ENCODE assay signal across 21 cellular contexts in the genomic region with DNA sequence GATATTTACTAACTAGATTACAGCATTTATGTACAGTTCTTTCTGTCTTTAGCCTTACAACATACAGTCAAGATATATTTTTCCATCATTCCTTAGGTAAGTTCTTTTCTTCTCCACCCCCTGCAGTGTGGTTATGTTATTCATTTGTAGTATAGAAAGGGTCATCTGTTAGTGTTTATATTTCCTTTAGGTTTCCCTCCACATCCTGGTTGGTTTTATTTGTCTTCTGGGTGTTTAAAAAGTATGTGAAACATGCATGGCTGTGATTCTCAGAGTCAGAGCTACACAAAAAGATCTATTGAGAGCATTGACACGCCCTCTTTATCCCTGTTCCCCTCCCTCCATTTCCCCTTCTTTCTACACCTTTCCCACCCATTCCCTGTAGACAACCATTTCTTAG. TPM values are rescaled to one million over a fixed set of nuclear protein-coding genes. Genes with fewer than 3 reads are reported as not detected.
DNase-seq lines count a peak whose midpoint lies in the region; ATAC-seq, FAIRE-seq and TF ChIP-seq lines count a peak whose summit lies in the region.
"Had no signal": no experiment of that assay in that cellular context is flagged by ENCODE, and none has a peak within 500 bp of the region (broad histone marks: within the 10 kb centered on the region; RNA-seq: fewer than 3 reads in every experiment).

No MANE protein-coding gene starts in this region.

- TF ChIP-seq CTCF in mesothelial cell of epicardium (IDR thresholded peaks at IDR 0.05; ENCODE audit: unreplicated experiment): no peak
- TF ChIP-seq CTCF in CD4-positive, alpha-beta T cell (IDR thresholded peaks at IDR 0.05): no peak

- H3K36me3 Mint-ChIP-seq in mesothelial cell of epicardium: peaks cover 10% of the 10 kb centered on the region
- peaks cover 56% of the 10 kb centered on the region for H3K36me3 Mint-ChIP-seq in CD4-positive, alpha-beta T cell (ENCODE audit: low read depth)

- H3K27ac ChIP-seq in CD4-positive, alpha-beta T cell (ENCODE audit: low read depth, low read length): no peak overlapping the region
- H3K27ac ChIP-seq: adrenal gland, left lung, thoracic aorta had no signal

- DNase-seq in EH (ENCODE audit: low read depth) (peak; percentile 69), HTR-8/SVneo (ENCODE audit: insufficient read length, low spot score) (no peak), amniotic epithelial cell (ENCODE audit: low read depth) (peak; percentile 16), mesothelial cell of epicardium (ENCODE audit: low spot score in 2 of 2, unreplicated experiment in 2 of 2) (no peak), SHP77 treated with DMSO at 0.1 percent for 48 hours (lab: John Stamatoyannopoulos, UW) (no peak), HPDE6-E6E7 (ENCODE audit: extremely low spot score) (no peak)
- DNase-seq in CD4-positive, alpha-beta T cell: no peak
- DNase-seq: adrenal gland; caudate nucleus; CD4-positive, alpha-beta memory T cell; DMS79; effector CD4-positive, alpha-beta T cell; left lung; MM.1S; NCI-H146; NCI-H2171; NCI-H774 had no signal

- H3K4me1 Mint-ChIP-seq in mesothelial cell of epicardium: peaks cover 6% of the 10 kb centered on the region
- H3K4me1 Mint-ChIP-seq in CD4-positive, alpha-beta T cell (ENCODE audit: low read depth): peaks cover 6% of the 10 kb centered on the region

- H3K27me3 ChIP-seq in CD4-positive, alpha-beta T cell (ENCODE audit: control insufficient read depth, insufficient read depth, low read length): no peaks in the 10 kb centered on the region
- H3K27me3 ChIP-seq: adrenal gland, left lung had no signal

- POLR2A ChIA-PET in CD4-positive, alpha-beta T cell (lab: Charles Lee): interaction anchor here (0.7 kb wide), 1 partner anchor 20 kb away, joined by 4 read pairs; no protein-coding TSS in a partner anchor

- H3K4me3 Mint-ChIP-seq in mesothelial cell of epicardium: no peak overlapping the region
- H3K4me3 Mint-ChIP-seq in CD4-positive, alpha-beta T cell: no peak overlapping the region
- H3K4me3 Mint-ChIP-seq: CD4-positive, alpha-beta memory T cell had no signal

- H3K27me3 Mint-ChIP-seq in mesothelial cell of epicardium (ENCODE audit: low read depth): no peaks in the 10 kb centered on the region
- no peaks in the 10 kb centered on the region for H3K27me3 Mint-ChIP-seq in CD4-positive, alpha-beta T cell
- H3K27me3 Mint-ChIP-seq: CD4-positive, alpha-beta memory T cell had no signal

- ATAC-seq in GM21825 (IDR thresholded peaks at IDR 0.05; ENCODE audit: unreplicated experiment): no peak
- no peak for ATAC-seq in CD4-positive, alpha-beta T cell (ENCODE audit: poor library complexity)
- ATAC-seq: esophagus mucosa, left lung had no signal

- intact Hi-C loops in CD4-positive, alpha-beta T cell (cut with DNase I, micrococcal nuclease): no loop called here

- peak; percentile 67 for FAIRE-seq in HTR-8/SVneo (lab: Jason Lieb, UNC)
- FAIRE-seq: H54 had no signal

- no peaks in the 10 kb centered on the region for H3K9me3 Mint-ChIP-seq in mesothelial cell of epicardium
- no peaks in the 10 kb centered on the region for H3K9me3 Mint-ChIP-seq in CD4-positive, alpha-beta T cell

- peak overlapping the region; percentile 28 for H3K27ac Mint-ChIP-seq in mesothelial cell of epicardium
- H3K27ac Mint-ChIP-seq in CD4-positive, alpha-beta T cell: no peak overlapping the region

- H3K9me3 ChIP-seq in CD4-positive, alpha-beta T cell (ENCODE audit: control insufficient read depth, low read length): no peaks in the 10 kb centered on the region
- H3K9me3 ChIP-seq: adrenal gland, left lung, thoracic aorta had no signal

- CTCF ChIA-PET in CD4-positive, alpha-beta T cell (lab: Charles Lee): no interaction called here

RNA-seq across cellular contexts. Expression of a gene that starts 20.1 kb away (rescaled TPM):
- total RNA-seq in mesothelial cell of epicardium: 15.2 to 16.7 TPM (median 15.9 TPM) in 3 replicates
- 1 to 10 TPM; 7.3 to 7.6 TPM for total RNA-seq in CD4-positive, alpha-beta T cell

RNA-seq across cellular contexts. Expression of a gene that starts 56.1 kb away (rescaled TPM):
- 10.2 to 11.5 TPM (median 10.8 TPM) in 3 replicates for total RNA-seq in mesothelial cell of epicardium
- total RNA-seq in CD4-positive, alpha-beta T cell: 1 to 10 TPM; 1.8 to 1.9 TPM

Comparison
In these comparisons a context has a peak if more than half of its experiments do, and no peak if none do; other contexts are left out.
1. DNase-seq: peak in EH (single experiment) and amniotic epithelial cell (single experiment); none in HTR-8/SVneo (single experiment), mesothelial cell of epicardium (0 of 2), SHP77 treated with DMSO at 0.1 percent for 48 hours (single experiment), HPDE6-E6E7 (single experiment) and CD4-positive, alpha-beta T cell (0 of 10).